Comparison of ENCODE assay signal across 18 cellular contexts in genomic region chr1:81797701-81798100, GRCh38. TPM values are rescaled to one million over a fixed set of nuclear protein-coding genes. Genes with fewer than 3 reads are reported as not detected.
DNase-seq lines count a peak whose midpoint lies in the region; ATAC-seq, FAIRE-seq and TF ChIP-seq lines count a peak whose summit lies in the region.
"Had no signal": no experiment of that assay in that cellular context is flagged by ENCODE, and none has a peak within 500 bp of the region (broad histone marks: within the 10 kb centered on the region; RNA-seq: fewer than 3 reads in every experiment).

No MANE protein-coding gene starts in this region.

- H3K36me3 ChIP-seq in SK-N-SH (replicated peaks in 1 of 2; ENCODE audit: control insufficient read depth in 1 of 2, insufficient read depth in 2 of 2, low read length in 1 of 2) = no peaks in the 10 kb centered on the region
- no peaks in the 10 kb centered on the region for H3K36me3 ChIP-seq in astrocyte (ENCODE audit: insufficient read depth, low read length)
- H3K36me3 ChIP-seq in osteoblast (ENCODE audit: insufficient read depth, low read length) = no peaks in the 10 kb centered on the region
- H3K36me3 ChIP-seq in right atrium auricular region = no peaks in the 10 kb centered on the region
- H3K36me3 ChIP-seq: BLaER1, HAP-1 had no signal

- peaks cover 14% of the 10 kb centered on the region for H3F3A ChIP-seq in SK-N-SH (replicated peaks; ENCODE audit: insufficient read depth)

- TF ChIP-seq CTCF in SK-N-SH (IDR thresholded peaks at IDR 0.05) (no peak), astrocyte (IDR thresholded peaks at IDR 0.05; ENCODE audit: insufficient read depth, low read depth, low read length) (no peak), osteoblast (IDR thresholded peaks at IDR 0.05; ENCODE audit: extremely low read depth, low read depth, low read length) (no peak), right atrium auricular region (IDR thresholded peaks at IDR 0.05) (no peak)

- H2AFZ ChIP-seq in SK-N-SH (ENCODE audit: low read depth) (no peak overlapping the region), astrocyte (ENCODE audit: low read depth, low read length) (no peak overlapping the region), osteoblast (ENCODE audit: low read length) (no peak overlapping the region)

- H3K27ac Mint-ChIP-seq in astrocyte (ENCODE audit: unreplicated experiment) = no peak overlapping the region
- H3K27ac Mint-ChIP-seq: CD4-positive, alpha-beta memory T cell had no signal

- 90% methylated on average over 2 of the region's 2 CpGs for WGBS in SK-N-SH (ENCODE audit: low lambda C conversion rate)

- H3K9me3 Mint-ChIP-seq in astrocyte (ENCODE audit: unreplicated experiment) = no peaks in the 10 kb centered on the region

- no peak for TF ChIP-seq EP300 in SK-N-SH (IDR thresholded peaks at IDR 0.05; ENCODE audit: borderline replicate concordance in 1 of 2, low read depth in 1 of 2, low read length in 1 of 2)

- H3K9me3 ChIP-seq in SK-N-SH (no peaks in the 10 kb centered on the region), astrocyte (ENCODE audit: insufficient read depth, low read depth, low read length) (no peaks in the 10 kb centered on the region), osteoblast (ENCODE audit: low read depth, low read length) (no peaks in the 10 kb centered on the region), right atrium auricular region (no peaks in the 10 kb centered on the region)
- H3K9me3 ChIP-seq: HAP-1 had no signal

- POLR2A ChIA-PET in SK-N-SH (lab: Yijun Ruan, JAX) = no interaction called here

- H3K9ac ChIP-seq in SK-N-SH = no peak overlapping the region
- no peak overlapping the region for H3K9ac ChIP-seq in astrocyte (ENCODE audit: low read length)
- H3K9ac ChIP-seq: BLaER1 had no signal

- H3K4me3 ChIP-seq in SK-N-SH (ENCODE audit: low read depth in 2 of 2, low read length in 1 of 2) = no peak overlapping the region
- H3K4me3 ChIP-seq in astrocyte (ENCODE audit: insufficient read depth, low read depth, low read length) = no peak overlapping the region
- H3K4me3 ChIP-seq in osteoblast (ENCODE audit: insufficient read depth, low read length) = no peak overlapping the region
- no peak overlapping the region for H3K4me3 ChIP-seq in right atrium auricular region
- H3K4me3 ChIP-seq: BLaER1, HAP-1 had no signal

- ATAC-seq in SK-N-SH treated with all-trans-retinoic acid at 6 μM for 48 hours (no peak), HG02678 (IDR thresholded peaks at IDR 0.05; ENCODE audit: unreplicated experiment) (no peak)

- H3K27me3 ChIP-seq in SK-N-SH (ENCODE audit: insufficient read depth) (no peaks in the 10 kb centered on the region), astrocyte (ENCODE audit: insufficient read depth, low read length) (no peaks in the 10 kb centered on the region), osteoblast (ENCODE audit: insufficient read depth, low read length) (no peaks in the 10 kb centered on the region), right atrium auricular region (no peaks in the 10 kb centered on the region)
- H3K27me3 ChIP-seq: BLaER1 had no signal

- TF ChIP-seq RAD21 in SK-N-SH (IDR thresholded peaks at IDR 0.05; ENCODE audit: low read length) = no peak

- H3K4me1 ChIP-seq in SK-N-SH (ENCODE audit: control insufficient read depth in 1 of 2, insufficient read depth in 2 of 2, low read depth in 1 of 2, low read length in 1 of 2) (no peaks in the 10 kb centered on the region; a peak in 1 of 4 replicates), astrocyte (ENCODE audit: insufficient read depth, low read length) (peaks cover 5% of the 10 kb centered on the region), osteoblast (ENCODE audit: insufficient read depth, low read length) (peaks cover 6% of the 10 kb centered on the region), right atrium auricular region (peaks cover 0 to 7% of the 10 kb centered on the region in 2 donors)
- H3K4me1 ChIP-seq: BLaER1 had no signal

- peak; percentile 56 for FAIRE-seq in astrocyte (lab: Jason Lieb, UNC)
- FAIRE-seq: GM12892, GM18507 had no signal

- no peaks in the 10 kb centered on the region for H3K27me3 Mint-ChIP-seq in astrocyte (ENCODE audit: low read depth, unreplicated experiment)

- CTCF ChIA-PET in SK-N-SH (lab: Yijun Ruan, JAX) = interaction anchor here (3.0 kb wide), 1 partner anchor 492 kb away, joined by 9 read pairs; no protein-coding TSS in a partner anchor

- H3K79me2 ChIP-seq in SK-N-SH (ENCODE audit: insufficient read depth) = peaks cover 13% of the 10 kb centered on the region
- H3K79me2 ChIP-seq in astrocyte (ENCODE audit: insufficient read depth, low read length) = peaks cover 6% of the 10 kb centered on the region
- peaks cover 12% of the 10 kb centered on the region for H3K79me2 ChIP-seq in osteoblast (ENCODE audit: insufficient read depth, low read length)

- no peak overlapping the region for H3K4me2 ChIP-seq in SK-N-SH
- no peak overlapping the region for H3K4me2 ChIP-seq in astrocyte (ENCODE audit: low read length)
- H3K4me2 ChIP-seq in osteoblast (ENCODE audit: insufficient read depth, low read length) = no peak overlapping the region
- H3K4me2 ChIP-seq: BLaER1 had no signal

- H3K4me1 Mint-ChIP-seq in astrocyte (ENCODE audit: low read depth, unreplicated experiment) = peaks cover 7% of the 10 kb centered on the region

- H4K20me1 ChIP-seq in SK-N-SH (ENCODE audit: insufficient read depth) (no peaks in the 10 kb centered on the region), astrocyte (ENCODE audit: insufficient read depth, low read length) (no peaks in the 10 kb centered on the region), osteoblast (ENCODE audit: insufficient read depth, low read length) (no peaks in the 10 kb centered on the region)
- H4K20me1 ChIP-seq: BLaER1 had no signal

- H3K27ac ChIP-seq in SK-N-SH (ENCODE audit: low read depth in 2 of 2, low read length in 1 of 2) = no peak overlapping the region
- H3K27ac ChIP-seq in astrocyte (ENCODE audit: low read depth, low read length) = no peak overlapping the region
- H3K27ac ChIP-seq in osteoblast (ENCODE audit: low read depth, low read length) = no peak overlapping the region
- H3K27ac ChIP-seq in right atrium auricular region = no peak overlapping the region
- H3K27ac ChIP-seq: BLaER1, HL-60 had no signal

- no peak for DNase-seq in SK-N-SH
- no peak for DNase-seq in astrocyte (ENCODE audit: low read depth)
- DNase-seq in osteoblast (ENCODE audit: insufficient read length, low spot score, missing footprints) = peak; percentile 3
- no peak for DNase-seq in NCI-H2081 (lab: John Stamatoyannopoulos, UW)
- DNase-seq in right atrium auricular region (ENCODE audit: low spot score) = no peak
- DNase-seq: 8988T; CD4-positive, alpha-beta memory T cell; DMS153; DMS79; GDM1 had no signal

- H3K9me2 ChIP-seq in SK-N-SH = no peaks in the 10 kb centered on the region

- no peak overlapping the region for H3K4me3 Mint-ChIP-seq in astrocyte (ENCODE audit: unreplicated experiment)
- H3K4me3 Mint-ChIP-seq: CD4-positive, alpha-beta memory T cell had no signal

- H3K36me3 Mint-ChIP-seq in astrocyte (ENCODE audit: low read depth, unreplicated experiment) = no peaks in the 10 kb centered on the region
- H3K36me3 Mint-ChIP-seq: CD4-positive, alpha-beta memory T cell had no signal

TF ChIP-seq in SK-N-SH, 30 proteins besides CTCF, POLR2A, EP300 and RAD21:
- TF ChIP-seq, protein P1, sequence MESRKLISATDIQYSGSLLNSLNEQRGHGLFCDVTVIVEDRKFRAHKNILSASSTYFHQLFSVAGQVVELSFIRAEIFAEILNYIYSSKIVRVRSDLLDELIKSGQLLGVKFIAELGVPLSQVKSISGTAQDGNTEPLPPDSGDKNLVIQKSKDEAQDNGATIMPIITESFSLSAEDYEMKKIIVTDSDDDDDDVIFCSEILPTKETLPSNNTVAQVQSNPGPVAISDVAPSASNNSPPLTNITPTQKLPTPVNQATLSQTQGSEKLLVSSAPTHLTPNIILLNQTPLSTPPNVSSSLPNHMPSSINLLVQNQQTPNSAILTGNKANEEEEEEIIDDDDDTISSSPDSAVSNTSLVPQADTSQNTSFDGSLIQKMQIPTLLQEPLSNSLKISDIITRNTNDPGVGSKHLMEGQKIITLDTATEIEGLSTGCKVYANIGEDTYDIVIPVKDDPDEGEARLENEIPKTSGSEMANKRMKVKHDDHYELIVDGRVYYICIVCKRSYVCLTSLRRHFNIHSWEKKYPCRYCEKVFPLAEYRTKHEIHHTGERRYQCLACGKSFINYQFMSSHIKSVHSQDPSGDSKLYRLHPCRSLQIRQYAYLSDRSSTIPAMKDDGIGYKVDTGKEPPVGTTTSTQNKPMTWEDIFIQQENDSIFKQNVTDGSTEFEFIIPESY (IDR thresholded peaks at IDR 0.05; ENCODE audit: borderline replicate concordance, low read depth) = no peak
- TF ChIP-seq TCF12 (IDR thresholded peaks at IDR 0.05) = peak; percentile 22

TF ChIP-seq in SK-N-SH treated with all-trans-retinoic acid at 6 μM for 48 hours, 23 proteins besides CTCF, POLR2A, EP300 and RAD21 (continues in another document):
- TF ChIP-seq, protein P2, sequence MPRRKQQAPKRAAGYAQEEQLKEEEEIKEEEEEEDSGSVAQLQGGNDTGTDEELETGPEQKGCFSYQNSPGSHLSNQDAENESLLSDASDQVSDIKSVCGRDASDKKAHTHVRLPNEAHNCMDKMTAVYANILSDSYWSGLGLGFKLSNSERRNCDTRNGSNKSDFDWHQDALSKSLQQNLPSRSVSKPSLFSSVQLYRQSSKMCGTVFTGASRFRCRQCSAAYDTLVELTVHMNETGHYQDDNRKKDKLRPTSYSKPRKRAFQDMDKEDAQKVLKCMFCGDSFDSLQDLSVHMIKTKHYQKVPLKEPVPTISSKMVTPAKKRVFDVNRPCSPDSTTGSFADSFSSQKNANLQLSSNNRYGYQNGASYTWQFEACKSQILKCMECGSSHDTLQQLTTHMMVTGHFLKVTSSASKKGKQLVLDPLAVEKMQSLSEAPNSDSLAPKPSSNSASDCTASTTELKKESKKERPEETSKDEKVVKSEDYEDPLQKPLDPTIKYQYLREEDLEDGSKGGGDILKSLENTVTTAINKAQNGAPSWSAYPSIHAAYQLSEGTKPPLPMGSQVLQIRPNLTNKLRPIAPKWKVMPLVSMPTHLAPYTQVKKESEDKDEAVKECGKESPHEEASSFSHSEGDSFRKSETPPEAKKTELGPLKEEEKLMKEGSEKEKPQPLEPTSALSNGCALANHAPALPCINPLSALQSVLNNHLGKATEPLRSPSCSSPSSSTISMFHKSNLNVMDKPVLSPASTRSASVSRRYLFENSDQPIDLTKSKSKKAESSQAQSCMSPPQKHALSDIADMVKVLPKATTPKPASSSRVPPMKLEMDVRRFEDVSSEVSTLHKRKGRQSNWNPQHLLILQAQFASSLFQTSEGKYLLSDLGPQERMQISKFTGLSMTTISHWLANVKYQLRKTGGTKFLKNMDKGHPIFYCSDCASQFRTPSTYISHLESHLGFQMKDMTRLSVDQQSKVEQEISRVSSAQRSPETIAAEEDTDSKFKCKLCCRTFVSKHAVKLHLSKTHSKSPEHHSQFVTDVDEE (CRISPR knock-in tag; IDR thresholded peaks at IDR 0.05) = no peak
- no peak for TF ChIP-seq ESRRG (CRISPR knock-in tag; IDR thresholded peaks at IDR 0.05)

RNA-seq across cellular contexts. Expression of gene ADGRL2, which starts 3.0 kb away (rescaled TPM):
- 40.3 and 52.4 TPM in 2 replicates for polyA plus RNA-seq in SK-N-SH (2012; rRNA removed)
- 42.5 and 50.3 TPM in 2 replicates for polyA plus RNA-seq in SK-N-SH (2012; cell fraction: cytosol; rRNA removed)
- 29.1 and 92.1 TPM in 2 replicates for polyA plus RNA-seq in SK-N-SH (2012; cell fraction: nucleus; rRNA removed)
- total RNA-seq in astrocyte (103 and 126 TPM in 2 replicates), osteoblast (55.4 and 101 TPM in 2 replicates), right atrium auricular region (100 to 1,000 TPM in 1 of 2 donors, 10 to 100 TPM in 1; 83.1 to 121 TPM)
- total RNA-seq: CD4-positive, alpha-beta memory T cell had no signal
- polyA plus RNA-seq: CD14-positive monocyte; CD4-positive, alpha-beta memory T cell had no signal
